In the genomic region with DNA sequence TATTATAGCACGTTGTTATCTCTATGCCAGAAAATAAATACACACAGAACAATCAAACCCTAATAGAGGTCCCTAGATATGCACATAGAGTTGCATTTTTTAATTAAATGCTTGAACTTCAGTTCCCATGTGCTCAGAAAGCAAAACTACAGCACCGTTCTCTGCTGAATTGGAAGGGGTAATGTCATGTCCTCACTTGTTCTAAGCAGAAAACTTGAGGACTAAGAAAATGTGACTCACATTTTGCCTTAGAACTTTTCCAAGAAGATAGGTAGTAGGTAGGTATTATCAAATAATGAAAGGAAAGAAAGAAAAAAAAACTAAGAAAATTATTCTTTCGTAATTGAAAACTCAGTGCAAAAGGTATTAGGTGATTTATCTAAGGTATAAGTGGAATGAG, we compare ENCODE assay signal across 23 cellular contexts.
"Had no signal": no experiment of that assay in that cellular context is flagged by ENCODE, and none has a peak within 500 bp of the region (broad histone marks: within the 10 kb centered on the region; RNA-seq: fewer than 3 reads in every experiment).

No MANE protein-coding gene starts in this region.

- H3K9me3 Mint-ChIP-seq: activated CD4-positive, alpha-beta memory T cell treated with anti-CD3 and anti-CD28 coated beads for 36 hours; activated naive CD4-positive, alpha-beta T cell treated with anti-CD3 and anti-CD28 coated beads, Interleukin-2, amount 10 ng/mL, durations not matched to agents 7 days and 5 days; mesothelial cell of epicardium; naive thymus-derived CD8-positive, alpha-beta T cell; stimulated activated naive B cell treated with anti-CD40 and anti-IgM and Interleukin-4, amounts not matched to agents 10 μg/mL and 1 μg/mL and 100 μg/mL, for 72 hours; type B pancreatic cell had no signal

- H3K4me3 Mint-ChIP-seq: activated CD4-positive, alpha-beta memory T cell treated with anti-CD3 and anti-CD28 coated beads for 36 hours; activated naive CD4-positive, alpha-beta T cell treated with anti-CD3 and anti-CD28 coated beads, Interleukin-2, amount 10 ng/mL, durations not matched to agents 7 days and 5 days; activated T-cell treated with anti-CD3 and anti-CD28 coated beads, Interleukin-2, amount 50 U/mL, for 72 hours; mesothelial cell of epicardium; naive thymus-derived CD8-positive, alpha-beta T cell; stimulated activated naive B cell treated with anti-CD40 and anti-IgM and Interleukin-4, amounts not matched to agents 10 μg/mL and 1 μg/mL and 100 μg/mL, for 72 hours; T-helper 17 cell; type B pancreatic cell had no signal

- H3K27me3 Mint-ChIP-seq: activated CD4-positive, alpha-beta memory T cell treated with anti-CD3 and anti-CD28 coated beads for 36 hours; activated naive CD4-positive, alpha-beta T cell treated with anti-CD3 and anti-CD28 coated beads, Interleukin-2, amount 10 ng/mL, durations not matched to agents 7 days and 5 days; naive thymus-derived CD8-positive, alpha-beta T cell; stimulated activated naive B cell treated with anti-CD40 and anti-IgM and Interleukin-4, amounts not matched to agents 10 μg/mL and 1 μg/mL and 100 μg/mL, for 72 hours; T-helper 17 cell; type B pancreatic cell had no signal

- H3K27ac Mint-ChIP-seq: activated CD4-positive, alpha-beta memory T cell treated with anti-CD3 and anti-CD28 coated beads for 36 hours; activated naive CD4-positive, alpha-beta T cell treated with anti-CD3 and anti-CD28 coated beads, Interleukin-2, amount 10 ng/mL, durations not matched to agents 7 days and 5 days; activated T-cell treated with anti-CD3 and anti-CD28 coated beads, Interleukin-2, amount 50 U/mL, for 72 hours; mesothelial cell of epicardium; naive thymus-derived CD8-positive, alpha-beta T cell; stimulated activated naive B cell treated with anti-CD40 and anti-IgM and Interleukin-4, amounts not matched to agents 10 μg/mL and 1 μg/mL and 100 μg/mL, for 72 hours; T-helper 17 cell; type B pancreatic cell had no signal

- H3K4me1 ChIP-seq: body of pancreas, testis had no signal

- H3K9me3 ChIP-seq: body of pancreas, esophagus squamous epithelium, heart right ventricle, testis had no signal

- H3K4me1 Mint-ChIP-seq: activated naive CD4-positive, alpha-beta T cell treated with anti-CD3 and anti-CD28 coated beads, Interleukin-2, amount 10 ng/mL, durations not matched to agents 7 days and 5 days; stimulated activated naive B cell treated with anti-CD40 and anti-IgM and Interleukin-4, amounts not matched to agents 10 μg/mL and 1 μg/mL and 100 μg/mL, for 72 hours; T-helper 17 cell had no signal

- H3K27ac ChIP-seq: body of pancreas, heart right ventricle, testis had no signal

- ATAC-seq: activated T-cell treated with anti-CD3 and anti-CD28 coated beads, Interleukin-2, amount 50 U/mL, for 72 hours; body of pancreas; naive thymus-derived CD8-positive, alpha-beta T cell; stimulated activated naive B cell treated with anti-CD40 and anti-IgM and Interleukin-4, amounts not matched to agents 10 μg/mL and 1 μg/mL and 100 μg/mL, for 72 hours; T-helper 17 cell had no signal

- H3K4me3 ChIP-seq: body of pancreas, esophagus squamous epithelium, testis had no signal

- H3K27me3 ChIP-seq: body of pancreas, esophagus squamous epithelium, heart right ventricle, testis had no signal

- DNase-seq: activated CD4-positive, alpha-beta memory T cell treated with anti-CD3 and anti-CD28 coated beads for 36 hours; activated CD4-positive, alpha-beta T cell treated with anti-CD3 and anti-CD28 coated beads for 48 hours; activated CD4-positive, CD25-positive, alpha-beta regulatory T cell; activated effector memory CD4-positive, alpha-beta T cell treated with Interleukin-2 at 50 U/mL for 16 hours; activated naive CD4-positive, alpha-beta T cell treated with anti-CD3 and anti-CD28 coated beads, Interleukin-2, amount 10 ng/mL, durations not matched to agents 7 days and 5 days; activated T-cell treated with anti-CD3 and anti-CD28 coated beads, Interleukin-2, amount 50 U/mL, for 72 hours; body of pancreas; central memory CD4-positive, alpha-beta T cell; dermis blood vessel endothelial cell; effector CD8-positive, alpha-beta T cell; esophagus squamous epithelium; heart right ventricle; kidney; naive thymus-derived CD8-positive, alpha-beta T cell; retina; stimulated activated CD4-positive, alpha-beta T cell treated with anti-CD3 and anti-CD28 coated beads, Interleukin-2, amount 100 ng/mL, for 48 hours; stimulated activated CD8-positive, alpha-beta memory T cell treated with anti-CD3 and anti-CD28 coated beads, Interleukin-4, amount 100 ng/mL, for 48 hours; stimulated activated naive B cell treated with anti-CD40 and anti-IgM and Interleukin-4, amounts not matched to agents 10 μg/mL and 1 μg/mL and 100 μg/mL, for 72 hours; SW 1271; T-helper 17 cell; testis had no signal

- H3K36me3 ChIP-seq: esophagus squamous epithelium, heart right ventricle had no signal

- H3K36me3 Mint-ChIP-seq: activated CD4-positive, alpha-beta memory T cell treated with anti-CD3 and anti-CD28 coated beads for 36 hours; activated naive CD4-positive, alpha-beta T cell treated with anti-CD3 and anti-CD28 coated beads, Interleukin-2, amount 10 ng/mL, durations not matched to agents 7 days and 5 days; mesothelial cell of epicardium; naive thymus-derived CD8-positive, alpha-beta T cell; stimulated activated naive B cell treated with anti-CD40 and anti-IgM and Interleukin-4, amounts not matched to agents 10 μg/mL and 1 μg/mL and 100 μg/mL, for 72 hours; type B pancreatic cell had no signal
